ENCODE assay signal across 1 cellular context in the genomic region with DNA sequence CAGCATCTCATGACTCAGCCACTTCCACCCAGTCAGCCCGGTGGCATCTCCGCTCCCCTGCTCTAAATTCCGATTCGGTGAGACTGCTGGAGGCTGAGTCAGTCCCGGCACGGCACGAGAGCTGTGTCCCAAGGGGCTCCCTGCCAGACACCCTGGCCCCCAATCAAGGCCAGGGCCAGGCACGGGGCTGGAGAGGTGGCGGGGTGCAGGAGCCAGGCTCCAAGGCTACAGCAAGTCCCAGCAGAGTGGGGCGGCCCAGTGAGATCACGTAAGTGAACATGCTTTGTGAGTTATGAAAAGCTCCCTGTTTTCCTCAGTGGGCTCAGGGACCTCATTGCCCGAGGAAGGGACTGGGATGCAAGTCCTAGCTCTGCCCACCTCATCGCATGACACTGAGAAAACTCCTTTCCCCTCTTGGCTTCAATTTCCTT.
A peak's percentile ranks its signal among the peaks of the same experiment; 100 is the strongest.
TF ChIP-seq lines count a peak whose summit lies in the region.

No MANE protein-coding gene starts in this region.

TF ChIP-seq in HepG2, 621 proteins besides CTCF, POLR2A, EP300 and RAD21 (continued from another document and continues in another):
- TF ChIP-seq, protein P1, sequence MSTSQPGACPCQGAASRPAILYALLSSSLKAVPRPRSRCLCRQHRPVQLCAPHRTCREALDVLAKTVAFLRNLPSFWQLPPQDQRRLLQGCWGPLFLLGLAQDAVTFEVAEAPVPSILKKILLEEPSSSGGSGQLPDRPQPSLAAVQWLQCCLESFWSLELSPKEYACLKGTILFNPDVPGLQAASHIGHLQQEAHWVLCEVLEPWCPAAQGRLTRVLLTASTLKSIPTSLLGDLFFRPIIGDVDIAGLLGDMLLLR (CRISPR knock-in tag; IDR thresholded peaks at IDR 0.05) = no peak
- 0 out of 2 replicates have a peak, but pooled peaks have one; percentile 48 for TF ChIP-seq DNMT3B (CRISPR knock-in tag; conservative IDR thresholded peaks at IDR 0.05)
- peak; percentile 60 for TF ChIP-seq AKAP8 (CRISPR knock-in tag; IDR thresholded peaks at IDR 0.05)
- no peak for TF ChIP-seq HOXA3 (CRISPR knock-in tag; IDR thresholded peaks at IDR 0.05)
- TF ChIP-seq, protein P2, sequence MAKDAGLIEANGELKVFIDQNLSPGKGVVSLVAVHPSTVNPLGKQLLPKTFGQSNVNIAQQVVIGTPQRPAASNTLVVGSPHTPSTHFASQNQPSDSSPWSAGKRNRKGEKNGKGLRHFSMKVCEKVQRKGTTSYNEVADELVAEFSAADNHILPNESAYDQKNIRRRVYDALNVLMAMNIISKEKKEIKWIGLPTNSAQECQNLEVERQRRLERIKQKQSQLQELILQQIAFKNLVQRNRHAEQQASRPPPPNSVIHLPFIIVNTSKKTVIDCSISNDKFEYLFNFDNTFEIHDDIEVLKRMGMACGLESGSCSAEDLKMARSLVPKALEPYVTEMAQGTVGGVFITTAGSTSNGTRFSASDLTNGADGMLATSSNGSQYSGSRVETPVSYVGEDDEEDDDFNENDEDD (CRISPR knock-in tag; IDR thresholded peaks at IDR 0.05; ENCODE audit: borderline replicate concordance) = no peak
- no peak for TF ChIP-seq ZNF670 (CRISPR knock-in tag; IDR thresholded peaks at IDR 0.05; ENCODE audit: borderline replicate concordance)
- TF ChIP-seq ZNF550 (CRISPR knock-in tag; IDR thresholded peaks at IDR 0.05; ENCODE audit: borderline replicate concordance) = no peak
- TF ChIP-seq ELF4 (CRISPR knock-in tag; IDR thresholded peaks at IDR 0.05; ENCODE audit: borderline replicate concordance) = no peak
- TF ChIP-seq YY1 (IDR thresholded peaks at IDR 0.05; ENCODE audit: insufficient read depth, insufficient replicate concordance, low read depth, low read length) = no peak
- no peak for TF ChIP-seq ZIK1 (CRISPR knock-in tag; IDR thresholded peaks at IDR 0.05; ENCODE audit: borderline replicate concordance, low read depth)
- TF ChIP-seq ZSCAN22 (CRISPR knock-in tag; IDR thresholded peaks at IDR 0.05) = no peak
- TF ChIP-seq HOXA9 (CRISPR knock-in tag; IDR thresholded peaks at IDR 0.05; ENCODE audit: borderline replicate concordance) = no peak
- TF ChIP-seq SSRP1 (CRISPR knock-in tag; IDR thresholded peaks at IDR 0.05) = no peak; the same call in 1 of the 2 replicates
- TF ChIP-seq, protein P3, sequence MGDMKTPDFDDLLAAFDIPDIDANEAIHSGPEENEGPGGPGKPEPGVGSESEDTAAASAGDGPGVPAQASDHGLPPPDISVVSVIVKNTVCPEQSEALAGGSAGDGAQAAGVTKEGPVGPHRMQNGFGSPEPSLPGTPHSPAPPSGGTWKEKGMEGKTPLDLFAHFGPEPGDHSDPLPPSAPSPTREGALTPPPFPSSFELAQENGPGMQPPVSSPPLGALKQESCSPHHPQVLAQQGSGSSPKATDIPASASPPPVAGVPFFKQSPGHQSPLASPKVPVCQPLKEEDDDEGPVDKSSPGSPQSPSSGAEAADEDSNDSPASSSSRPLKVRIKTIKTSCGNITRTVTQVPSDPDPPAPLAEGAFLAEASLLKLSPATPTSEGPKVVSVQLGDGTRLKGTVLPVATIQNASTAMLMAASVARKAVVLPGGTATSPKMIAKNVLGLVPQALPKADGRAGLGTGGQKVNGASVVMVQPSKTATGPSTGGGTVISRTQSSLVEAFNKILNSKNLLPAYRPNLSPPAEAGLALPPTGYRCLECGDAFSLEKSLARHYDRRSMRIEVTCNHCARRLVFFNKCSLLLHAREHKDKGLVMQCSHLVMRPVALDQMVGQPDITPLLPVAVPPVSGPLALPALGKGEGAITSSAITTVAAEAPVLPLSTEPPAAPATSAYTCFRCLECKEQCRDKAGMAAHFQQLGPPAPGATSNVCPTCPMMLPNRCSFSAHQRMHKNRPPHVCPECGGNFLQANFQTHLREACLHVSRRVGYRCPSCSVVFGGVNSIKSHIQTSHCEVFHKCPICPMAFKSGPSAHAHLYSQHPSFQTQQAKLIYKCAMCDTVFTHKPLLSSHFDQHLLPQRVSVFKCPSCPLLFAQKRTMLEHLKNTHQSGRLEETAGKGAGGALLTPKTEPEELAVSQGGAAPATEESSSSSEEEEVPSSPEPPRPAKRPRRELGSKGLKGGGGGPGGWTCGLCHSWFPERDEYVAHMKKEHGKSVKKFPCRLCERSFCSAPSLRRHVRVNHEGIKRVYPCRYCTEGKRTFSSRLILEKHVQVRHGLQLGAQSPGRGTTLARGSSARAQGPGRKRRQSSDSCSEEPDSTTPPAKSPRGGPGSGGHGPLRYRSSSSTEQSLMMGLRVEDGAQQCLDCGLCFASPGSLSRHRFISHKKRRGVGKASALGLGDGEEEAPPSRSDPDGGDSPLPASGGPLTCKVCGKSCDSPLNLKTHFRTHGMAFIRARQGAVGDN (CRISPR knock-in tag; IDR thresholded peaks at IDR 0.05) = peak; percentile 47
- no peak for TF ChIP-seq RFX5 (IDR thresholded peaks at IDR 0.05; ENCODE audit: low read depth, low read length)
- TF ChIP-seq JUN (CRISPR knock-in tag; IDR thresholded peaks at IDR 0.05) = 0 out of 2 replicates have a peak, but pooled peaks have one; percentile 50
- no peak for TF ChIP-seq ZNF367 (CRISPR knock-in tag; IDR thresholded peaks at IDR 0.05; ENCODE audit: borderline replicate concordance)
- TF ChIP-seq ZNF292 (CRISPR knock-in tag; IDR thresholded peaks at IDR 0.05; ENCODE audit: borderline replicate concordance, low read depth) = peak; percentile 23; the same call in 1 of the 2 replicates
- TF ChIP-seq, protein P4, sequence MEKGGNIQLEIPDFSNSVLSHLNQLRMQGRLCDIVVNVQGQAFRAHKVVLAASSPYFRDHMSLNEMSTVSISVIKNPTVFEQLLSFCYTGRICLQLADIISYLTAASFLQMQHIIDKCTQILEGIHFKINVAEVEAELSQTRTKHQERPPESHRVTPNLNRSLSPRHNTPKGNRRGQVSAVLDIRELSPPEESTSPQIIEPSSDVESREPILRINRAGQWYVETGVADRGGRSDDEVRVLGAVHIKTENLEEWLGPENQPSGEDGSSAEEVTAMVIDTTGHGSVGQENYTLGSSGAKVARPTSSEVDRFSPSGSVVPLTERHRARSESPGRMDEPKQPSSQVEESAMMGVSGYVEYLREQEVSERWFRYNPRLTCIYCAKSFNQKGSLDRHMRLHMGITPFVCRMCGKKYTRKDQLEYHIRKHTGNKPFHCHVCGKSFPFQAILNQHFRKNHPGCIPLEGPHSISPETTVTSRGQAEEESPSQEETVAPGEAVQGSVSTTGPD (CRISPR knock-in tag; IDR thresholded peaks at IDR 0.05) = no peak
- TF ChIP-seq, protein P5, sequence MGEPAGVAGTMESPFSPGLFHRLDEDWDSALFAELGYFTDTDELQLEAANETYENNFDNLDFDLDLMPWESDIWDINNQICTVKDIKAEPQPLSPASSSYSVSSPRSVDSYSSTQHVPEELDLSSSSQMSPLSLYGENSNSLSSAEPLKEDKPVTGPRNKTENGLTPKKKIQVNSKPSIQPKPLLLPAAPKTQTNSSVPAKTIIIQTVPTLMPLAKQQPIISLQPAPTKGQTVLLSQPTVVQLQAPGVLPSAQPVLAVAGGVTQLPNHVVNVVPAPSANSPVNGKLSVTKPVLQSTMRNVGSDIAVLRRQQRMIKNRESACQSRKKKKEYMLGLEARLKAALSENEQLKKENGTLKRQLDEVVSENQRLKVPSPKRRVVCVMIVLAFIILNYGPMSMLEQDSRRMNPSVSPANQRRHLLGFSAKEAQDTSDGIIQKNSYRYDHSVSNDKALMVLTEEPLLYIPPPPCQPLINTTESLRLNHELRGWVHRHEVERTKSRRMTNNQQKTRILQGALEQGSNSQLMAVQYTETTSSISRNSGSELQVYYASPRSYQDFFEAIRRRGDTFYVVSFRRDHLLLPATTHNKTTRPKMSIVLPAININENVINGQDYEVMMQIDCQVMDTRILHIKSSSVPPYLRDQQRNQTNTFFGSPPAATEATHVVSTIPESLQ (CRISPR knock-in tag; conservative IDR thresholded peaks at IDR 0.05) = no peak
- TF ChIP-seq ZNF773 (CRISPR knock-in tag; IDR thresholded peaks at IDR 0.05; ENCODE audit: borderline replicate concordance) = no peak
- TF ChIP-seq KAT7 (CRISPR knock-in tag; IDR thresholded peaks at IDR 0.05; ENCODE audit: borderline replicate concordance) = no peak
- TF ChIP-seq ZFP36L2 (CRISPR knock-in tag; IDR thresholded peaks at IDR 0.05) = no peak
- no peak for TF ChIP-seq CREM (IDR thresholded peaks at IDR 0.05)
- TF ChIP-seq CREM (CRISPR knock-in tag; IDR thresholded peaks at IDR 0.05) = no peak
- TF ChIP-seq, protein P6, sequence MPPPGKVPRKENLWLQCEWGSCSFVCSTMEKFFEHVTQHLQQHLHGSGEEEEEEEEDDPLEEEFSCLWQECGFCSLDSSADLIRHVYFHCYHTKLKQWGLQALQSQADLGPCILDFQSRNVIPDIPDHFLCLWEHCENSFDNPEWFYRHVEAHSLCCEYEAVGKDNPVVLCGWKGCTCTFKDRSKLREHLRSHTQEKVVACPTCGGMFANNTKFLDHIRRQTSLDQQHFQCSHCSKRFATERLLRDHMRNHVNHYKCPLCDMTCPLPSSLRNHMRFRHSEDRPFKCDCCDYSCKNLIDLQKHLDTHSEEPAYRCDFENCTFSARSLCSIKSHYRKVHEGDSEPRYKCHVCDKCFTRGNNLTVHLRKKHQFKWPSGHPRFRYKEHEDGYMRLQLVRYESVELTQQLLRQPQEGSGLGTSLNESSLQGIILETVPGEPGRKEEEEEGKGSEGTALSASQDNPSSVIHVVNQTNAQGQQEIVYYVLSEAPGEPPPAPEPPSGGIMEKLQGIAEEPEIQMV (CRISPR knock-in tag; IDR thresholded peaks at IDR 0.05; ENCODE audit: low read depth) = no peak
- no peak for TF ChIP-seq KLF11 (CRISPR knock-in tag; IDR thresholded peaks at IDR 0.05)
- no peak for TF ChIP-seq TMF1 (CRISPR knock-in tag; IDR thresholded peaks at IDR 0.05; ENCODE audit: low read depth)
- TF ChIP-seq, protein P7, sequence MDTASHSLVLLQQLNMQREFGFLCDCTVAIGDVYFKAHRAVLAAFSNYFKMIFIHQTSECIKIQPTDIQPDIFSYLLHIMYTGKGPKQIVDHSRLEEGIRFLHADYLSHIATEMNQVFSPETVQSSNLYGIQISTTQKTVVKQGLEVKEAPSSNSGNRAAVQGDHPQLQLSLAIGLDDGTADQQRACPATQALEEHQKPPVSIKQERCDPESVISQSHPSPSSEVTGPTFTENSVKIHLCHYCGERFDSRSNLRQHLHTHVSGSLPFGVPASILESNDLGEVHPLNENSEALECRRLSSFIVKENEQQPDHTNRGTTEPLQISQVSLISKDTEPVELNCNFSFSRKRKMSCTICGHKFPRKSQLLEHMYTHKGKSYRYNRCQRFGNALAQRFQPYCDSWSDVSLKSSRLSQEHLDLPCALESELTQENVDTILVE (CRISPR knock-in tag; IDR thresholded peaks at IDR 0.05) = no peak
- TF ChIP-seq, protein P8, sequence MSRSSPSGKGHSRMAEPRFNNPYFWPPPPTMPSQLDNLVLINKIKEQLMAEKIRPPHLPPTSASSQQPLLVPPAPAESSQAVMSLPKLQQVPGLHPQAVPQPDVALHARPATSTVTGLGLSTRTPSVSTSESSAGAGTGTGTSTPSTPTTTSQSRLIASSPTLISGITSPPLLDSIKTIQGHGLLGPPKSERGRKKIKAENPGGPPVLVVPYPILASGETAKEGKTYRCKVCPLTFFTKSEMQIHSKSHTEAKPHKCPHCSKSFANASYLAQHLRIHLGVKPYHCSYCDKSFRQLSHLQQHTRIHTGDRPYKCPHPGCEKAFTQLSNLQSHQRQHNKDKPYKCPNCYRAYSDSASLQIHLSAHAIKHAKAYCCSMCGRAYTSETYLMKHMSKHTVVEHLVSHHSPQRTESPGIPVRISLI (CRISPR knock-in tag; IDR thresholded peaks at IDR 0.05; ENCODE audit: borderline replicate concordance) = no peak
- no peak for TF ChIP-seq ZNF180 (CRISPR knock-in tag; IDR thresholded peaks at IDR 0.05; ENCODE audit: borderline replicate concordance, low read depth)
- no peak for TF ChIP-seq ZNF75D (CRISPR knock-in tag; IDR thresholded peaks at IDR 0.05; ENCODE audit: borderline replicate concordance)
- TF ChIP-seq KDM4B (CRISPR knock-in tag; IDR thresholded peaks at IDR 0.05) = no peak
- TF ChIP-seq ZNF337 (CRISPR knock-in tag; IDR thresholded peaks at IDR 0.05; ENCODE audit: borderline replicate concordance, low read depth) = no peak
- no peak for TF ChIP-seq NCOA1 (CRISPR knock-in tag; IDR thresholded peaks at IDR 0.05)
- TF ChIP-seq, protein P9, sequence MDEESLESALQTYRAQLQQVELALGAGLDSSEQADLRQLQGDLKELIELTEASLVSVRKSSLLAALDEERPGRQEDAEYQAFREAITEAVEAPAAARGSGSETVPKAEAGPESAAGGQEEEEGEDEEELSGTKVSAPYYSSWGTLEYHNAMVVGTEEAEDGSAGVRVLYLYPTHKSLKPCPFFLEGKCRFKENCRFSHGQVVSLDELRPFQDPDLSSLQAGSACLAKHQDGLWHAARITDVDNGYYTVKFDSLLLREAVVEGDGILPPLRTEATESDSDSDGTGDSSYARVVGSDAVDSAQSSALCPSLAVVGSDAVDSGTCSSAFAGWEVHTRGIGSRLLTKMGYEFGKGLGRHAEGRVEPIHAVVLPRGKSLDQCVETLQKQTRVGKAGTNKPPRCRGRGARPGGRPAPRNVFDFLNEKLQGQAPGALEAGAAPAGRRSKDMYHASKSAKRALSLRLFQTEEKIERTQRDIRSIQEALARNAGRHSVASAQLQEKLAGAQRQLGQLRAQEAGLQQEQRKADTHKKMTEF (CRISPR knock-in tag; IDR thresholded peaks at IDR 0.05) = peak; percentile 40; the same call in 1 of the 2 replicates
- TF ChIP-seq, protein P10, sequence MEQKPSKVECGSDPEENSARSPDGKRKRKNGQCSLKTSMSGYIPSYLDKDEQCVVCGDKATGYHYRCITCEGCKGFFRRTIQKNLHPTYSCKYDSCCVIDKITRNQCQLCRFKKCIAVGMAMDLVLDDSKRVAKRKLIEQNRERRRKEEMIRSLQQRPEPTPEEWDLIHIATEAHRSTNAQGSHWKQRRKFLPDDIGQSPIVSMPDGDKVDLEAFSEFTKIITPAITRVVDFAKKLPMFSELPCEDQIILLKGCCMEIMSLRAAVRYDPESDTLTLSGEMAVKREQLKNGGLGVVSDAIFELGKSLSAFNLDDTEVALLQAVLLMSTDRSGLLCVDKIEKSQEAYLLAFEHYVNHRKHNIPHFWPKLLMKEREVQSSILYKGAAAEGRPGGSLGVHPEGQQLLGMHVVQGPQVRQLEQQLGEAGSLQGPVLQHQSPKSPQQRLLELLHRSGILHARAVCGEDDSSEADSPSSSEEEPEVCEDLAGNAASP (CRISPR knock-in tag; IDR thresholded peaks at IDR 0.05; ENCODE audit: borderline replicate concordance) = no peak
- TF ChIP-seq, protein P11, sequence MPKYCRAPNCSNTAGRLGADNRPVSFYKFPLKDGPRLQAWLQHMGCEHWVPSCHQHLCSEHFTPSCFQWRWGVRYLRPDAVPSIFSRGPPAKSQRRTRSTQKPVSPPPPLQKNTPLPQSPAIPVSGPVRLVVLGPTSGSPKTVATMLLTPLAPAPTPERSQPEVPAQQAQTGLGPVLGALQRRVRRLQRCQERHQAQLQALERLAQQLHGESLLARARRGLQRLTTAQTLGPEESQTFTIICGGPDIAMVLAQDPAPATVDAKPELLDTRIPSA (CRISPR knock-in tag; IDR thresholded peaks at IDR 0.05; ENCODE audit: borderline replicate concordance) = no peak
- TF ChIP-seq NCOR1 (IDR thresholded peaks at IDR 0.05; ENCODE audit: borderline replicate concordance, low read length) = no peak
